In genomic region chr14:99745307-99745951, GRCh38 we compare ENCODE assay signal across 9 cellular contexts. TPM values are rescaled to one million over a fixed set of nuclear protein-coding genes. Genes with fewer than 3 reads are reported as not detected.
DNase-seq lines count a peak whose midpoint lies in the region; ATAC-seq, FAIRE-seq and TF ChIP-seq lines count a peak whose summit lies in the region.
"Had no signal": no experiment of that assay in that cellular context is flagged by ENCODE, and none has a peak within 500 bp of the region (broad histone marks: within the 10 kb centered on the region; RNA-seq: fewer than 3 reads in every experiment).

No MANE protein-coding gene starts in this region.

- H3K4me1 ChIP-seq in GM23248 (ENCODE audit: insufficient read depth) = no peaks in the 10 kb centered on the region; the same call in 1 of the 2 replicates

- no peak for ATAC-seq in GM19351 (IDR thresholded peaks at IDR 0.05; ENCODE audit: unreplicated experiment)
- no peak for ATAC-seq in HG03565 (IDR thresholded peaks at IDR 0.05; ENCODE audit: unreplicated experiment)

- no peak for FAIRE-seq in RCC 7860 (lab: Jason Lieb, UNC)

- DNase-seq in GM23248 (peak; percentile 59), astrocyte of the cerebellum (ENCODE audit: low read depth) (peak; percentile 93), iris pigment epithelial cell (ENCODE audit: low read depth) (peak; percentile 59), stromal cell of bone marrow (ENCODE audit: low read depth) (peak; percentile 69), NCI-H510A (lab: John Stamatoyannopoulos, UW) (no peak), RCC 7860 (ENCODE audit: low spot score) (no peak)
- DNase-seq: H9 had no signal

- WGBS in GM23248 (ENCODE audit: low coverage in 1 of 2, low lambda C conversion rate in 2 of 2, missing lambda C conversion rate in 2 of 2), 2 experiments = 64 to 67% methylated on average over 10 of the region's 10 CpGs

- H4K20me1 ChIP-seq in GM23248 (ENCODE audit: insufficient read depth) = no peaks in the 10 kb centered on the region

- H2AFZ ChIP-seq in GM23248 = no peak overlapping the region

- H3K4me2 ChIP-seq in GM23248 (ENCODE audit: unreplicated experiment) = peak overlapping the region; percentile 12

- H3K9me2 ChIP-seq in GM23248 (ENCODE audit: insufficient read depth) = no peaks in the 10 kb centered on the region

- H3K27me3 ChIP-seq in GM23248 (replicated peaks; ENCODE audit: insufficient read depth) = no peaks in the 10 kb centered on the region

- H3K9ac ChIP-seq in GM23248 = no peak overlapping the region

- no peaks in the 10 kb centered on the region for H3K36me3 ChIP-seq in GM23248 (ENCODE audit: low read depth)

- no peak for TF ChIP-seq CTCF in astrocyte of the cerebellum (IDR thresholded peaks at IDR 0.05; ENCODE audit: low read depth, low read length, missing control alignments)

- H3K79me2 ChIP-seq in GM23248 (ENCODE audit: insufficient read depth) = no peaks in the 10 kb centered on the region

- in situ Hi-C loops in GM23248 (cut with MboI) (no loop called here), astrocyte of the cerebellum (cut with HindIII; ENCODE audit: low sequenced_read_pairs) (loop anchor here (10.0 kb wide), 1 partner anchor 49 kb away; the partner anchor contains the start of gene EML1)

- peaks cover 17% of the 10 kb centered on the region; the same call in 1 of the 2 replicates for H3F3A ChIP-seq in GM23248 (ENCODE audit: insufficient read depth)

- no peak overlapping the region for H3K27ac ChIP-seq in GM23248

- no peak overlapping the region for H3K4me3 ChIP-seq in GM23248
- no peak overlapping the region for H3K4me3 ChIP-seq in astrocyte of the cerebellum (ENCODE audit: low read depth, low read length)

- no peaks in the 10 kb centered on the region for H3K9me3 ChIP-seq in GM23248 (ENCODE audit: low read depth)

RNA-seq across cellular contexts. Expression of gene EML1, which starts 47.8 kb away (rescaled TPM):
- 17.9 and 35.8 TPM in 2 replicates for total RNA-seq in GM23248 (2014; rRNA removed; shearing (Covaris generic))
- polyA plus RNA-seq in GM23248 (2016; fragmentation: Nextera tagmentation; extraction: Ambion mirVana) = 14.8 and 15.0 TPM in 2 replicates

Comparison
In these comparisons a context has a peak if more than half of its experiments do, and no peak if none do; other contexts are left out.
1. DNase-seq: peak in GM23248 (single experiment), astrocyte of the cerebellum (single experiment), iris pigment epithelial cell (single experiment) and stromal cell of bone marrow (single experiment); none in NCI-H510A (single experiment) and RCC 7860 (single experiment).